Comparison of ENCODE assay signal across 18 cellular contexts in the genomic region with DNA sequence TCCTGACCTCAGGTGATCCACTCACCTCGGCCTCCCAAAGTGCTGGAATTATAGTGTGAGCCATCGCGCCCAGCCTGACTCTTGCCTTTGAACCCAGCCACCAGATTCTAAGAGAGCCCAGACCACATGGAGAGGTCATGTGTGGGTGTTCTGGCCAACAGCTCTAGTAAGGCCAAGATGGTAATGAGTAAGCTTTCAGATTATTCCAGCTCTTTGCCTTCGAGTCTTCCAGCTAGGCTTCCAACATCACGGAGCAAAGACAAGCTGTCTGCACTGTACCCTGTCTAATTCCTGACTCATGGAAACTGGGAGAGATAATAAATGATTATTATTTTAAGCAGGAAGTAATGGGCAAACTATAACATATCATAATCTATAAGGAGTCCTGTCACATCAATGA.
"Had no signal": no experiment of that assay in that cellular context is flagged by ENCODE, and none has a peak within 500 bp of the region (broad histone marks: within the 10 kb centered on the region; RNA-seq: fewer than 3 reads in every experiment).

No MANE protein-coding gene starts in this region.

- H3K36me3 Mint-ChIP-seq: activated naive CD8-positive, alpha-beta T cell; naive B cell; neural progenitor cell had no signal

- H3K27me3 ChIP-seq: heart left ventricle, neural progenitor cell, pancreas, suprapubic skin had no signal

- H3K4me3 ChIP-seq: heart left ventricle, neural progenitor cell, pancreas, suprapubic skin had no signal

- H2AFZ ChIP-seq: neural progenitor cell had no signal

- H3K27ac Mint-ChIP-seq: activated B cell treated with CpG ODN at 0.5 μM for 24 hours; activated naive CD8-positive, alpha-beta T cell; naive B cell; neural progenitor cell; T-helper 17 cell had no signal

- H3K9me3 ChIP-seq: heart left ventricle, pancreas, suprapubic skin had no signal

- H3K9me3 Mint-ChIP-seq: activated B cell treated with CpG ODN at 0.5 μM for 24 hours, neural progenitor cell had no signal

- H3K9ac ChIP-seq: neural progenitor cell had no signal

- H3K4me1 ChIP-seq: heart left ventricle, neural progenitor cell, pancreas, suprapubic skin had no signal

- H3K27me3 Mint-ChIP-seq: activated B cell treated with CpG ODN at 0.5 μM for 24 hours; activated naive CD8-positive, alpha-beta T cell; naive B cell; T-helper 17 cell had no signal

- H3K4me2 ChIP-seq: neural progenitor cell had no signal

- H3K4me1 Mint-ChIP-seq: neural progenitor cell had no signal

- DNase-seq: activated B cell treated with CpG ODN at 0.5 μM for 24 hours; activated CD4-positive, alpha-beta T cell treated with anti-CD3 and anti-CD28 coated beads for 48 hours; activated CD8-positive, alpha-beta memory T cell treated with anti-CD3 and anti-CD28 coated beads, Interleukin-2, amount 50 U/mL, for 48 hours; activated gamma-delta T cell treated with Interleukin-2 at 50 U/mL for 16 hours; amygdala; foreskin melanocyte; heart left ventricle; islet precursor cell; mammary epithelial cell; naive B cell; pancreas; stimulated activated CD4-positive, alpha-beta T cell treated with anti-CD3 and anti-CD28 coated beads, Interleukin-2, amount 100 ng/mL, for 48 hours; stimulated activated naive CD4-positive, alpha-beta T cell treated with Interleukin-2 at 50 U/mL for 16 hours; T-helper 17 cell; trophoblast cell had no signal

- H3K4me3 Mint-ChIP-seq: activated B cell treated with CpG ODN at 0.5 μM for 24 hours; activated naive CD8-positive, alpha-beta T cell; naive B cell; neural progenitor cell; T-helper 17 cell had no signal

- H3K27ac ChIP-seq: heart left ventricle, neural progenitor cell, pancreas, suprapubic skin had no signal

- H3K36me3 ChIP-seq: heart left ventricle, neural progenitor cell, pancreas, suprapubic skin had no signal
